Comparison of ENCODE assay signal across 8 cellular contexts in genomic region chr17:35046740-35047283, GRCh38. TPM values are rescaled to one million over a fixed set of nuclear protein-coding genes. Genes with fewer than 3 reads are reported as not detected.
DNase-seq lines count a peak whose midpoint lies in the region; ATAC-seq, FAIRE-seq and TF ChIP-seq lines count a peak whose summit lies in the region.

No MANE protein-coding gene starts in this region.

- peak overlapping the region; percentile 30 for H3K4me3 Mint-ChIP-seq in endodermal cell
- no peak overlapping the region for H3K4me3 Mint-ChIP-seq in nephron progenitor cell

- no peaks in the 10 kb centered on the region for H3K36me3 ChIP-seq in endodermal cell (ENCODE audit: control insufficient read depth, insufficient read depth, low read length)

- DNase-seq in GM12892 (ENCODE audit: insufficient read length) = no peak
- DNase-seq in activated CD4-positive, alpha-beta T cell treated with anti-CD3 and anti-CD28 coated beads for 24 hours (ENCODE audit: low read depth in 2 of 2) = peak; percentile 15 to 50
- DNase-seq in endodermal cell = no peak
- DNase-seq in stimulated activated CD4-positive, alpha-beta T cell treated with anti-CD3 and anti-CD28 coated beads, Interleukin-2, amount 100 ng/mL, for 4 hours (ENCODE audit: low read depth) = peak; percentile 49
- no peak for DNase-seq in nephron progenitor cell
- DNase-seq in mesenteric fat pad (ENCODE audit: low spot score) = no peak

- peak; percentile 72 for TF ChIP-seq POLR2A in GM12892 (IDR thresholded peaks at IDR 0.05; ENCODE audit: low read depth, low read length)

- no peaks in the 10 kb centered on the region for H3K9me3 ChIP-seq in endodermal cell (ENCODE audit: control insufficient read depth, low read length)

- peaks cover 49% of the 10 kb centered on the region for H3K4me1 Mint-ChIP-seq in endodermal cell
- peaks cover 5% of the 10 kb centered on the region for H3K4me1 Mint-ChIP-seq in nephron progenitor cell

- peak overlapping the region; percentile 65 for H3K4me3 ChIP-seq in endodermal cell (ENCODE audit: low read length)

- ATAC-seq in HG03432 (IDR thresholded peaks at IDR 0.05; ENCODE audit: unreplicated experiment) (peak; percentile 48), GM18517 (IDR thresholded peaks at IDR 0.05; ENCODE audit: unreplicated experiment) (no peak)

- no peaks in the 10 kb centered on the region for H3K9me3 Mint-ChIP-seq in endodermal cell
- H3K9me3 Mint-ChIP-seq in nephron progenitor cell = no peaks in the 10 kb centered on the region

- H3K27ac Mint-ChIP-seq in endodermal cell = peak overlapping the region; percentile 44
- no peak overlapping the region for H3K27ac Mint-ChIP-seq in nephron progenitor cell

- TF ChIP-seq CTCF in endodermal cell (conservative IDR thresholded peaks at IDR 0.05) = no peak
- TF ChIP-seq CTCF in nephron progenitor cell (IDR thresholded peaks at IDR 0.05) = no peak

- 81 to 84% methylated on average over 5 of the region's 5 CpGs for WGBS in endodermal cell (ENCODE audit: insufficient coverage in 1 of 2, insufficient read length in 1 of 2), 2 experiments

- H3K27me3 Mint-ChIP-seq in endodermal cell (ENCODE audit: insufficient read depth) = no peaks in the 10 kb centered on the region
- no peaks in the 10 kb centered on the region for H3K27me3 Mint-ChIP-seq in nephron progenitor cell (ENCODE audit: low read depth, poor library complexity)

- H3K27me3 ChIP-seq in endodermal cell (ENCODE audit: control insufficient read depth, insufficient read depth, low read length, poor library complexity, severe bottlenecking) = no peaks in the 10 kb centered on the region

- peak; percentile 81 for FAIRE-seq in GM12892 (lab: Jason Lieb, UNC)

- H3K36me3 Mint-ChIP-seq in endodermal cell (ENCODE audit: low read depth) (peaks cover 3% of the 10 kb centered on the region), nephron progenitor cell (ENCODE audit: low read depth) (no peaks in the 10 kb centered on the region)

- no peak overlapping the region for H3K9ac ChIP-seq in endodermal cell (ENCODE audit: extremely low read depth, low read length, poor library complexity, severe bottlenecking)

- H3K27ac ChIP-seq in endodermal cell (ENCODE audit: low read depth, low read length) = no peak overlapping the region

- H3K4me1 ChIP-seq in endodermal cell (ENCODE audit: control insufficient read depth, insufficient read depth, low read length) = peaks cover 6% of the 10 kb centered on the region

RNA-seq across cellular contexts. Expression of gene RFFL, which starts 16.7 kb away (rescaled TPM):
- 35.4 TPM for polyA plus RNA-seq in GM12892 (2012; ENCODE audit: missing spikeins)
- total RNA-seq in endodermal cell = 10 to 100 TPM; 33.8 to 56.6 TPM
- 15.5 TPM for polyA plus RNA-seq in endodermal cell (2013, experiment 1 of 2)
- 18.5 TPM for polyA plus RNA-seq in endodermal cell (2013, experiment 2 of 2)
- 23.7 TPM for total RNA-seq in mesenteric fat pad

Comparison
In these comparisons a context has a peak if more than half of its experiments do, and no peak if none do; other contexts are left out.
1. DNase-seq: peak in activated CD4-positive, alpha-beta T cell treated with anti-CD3 and anti-CD28 coated beads for 24 hours (2 of 2) and stimulated activated CD4-positive, alpha-beta T cell treated with anti-CD3 and anti-CD28 coated beads, Interleukin-2, amount 100 ng/mL, for 4 hours (single experiment); none in GM12892 (single experiment), endodermal cell (single experiment), nephron progenitor cell (single experiment) and mesenteric fat pad (single experiment).